In genomic region chr10:12772797-12773587, GRCh38 we compare ENCODE assay signal across 2 cellular contexts.
TF ChIP-seq lines count a peak whose summit lies in the region.

No MANE protein-coding gene starts in this region.

TF ChIP-seq in SK-N-SH, 30 proteins besides CTCF, POLR2A, EP300 and RAD21 (continued from another document):
- no peak for TF ChIP-seq REST (IDR thresholded peaks at IDR 0.05; ENCODE audit: low read depth, low read length)
- no peak for TF ChIP-seq GABPA (IDR thresholded peaks at IDR 0.05; ENCODE audit: low read depth)
- TF ChIP-seq POLR2AphosphoS5 (IDR thresholded peaks at IDR 0.05; ENCODE audit: low read depth, low read length): no peak
- no peak for TF ChIP-seq USF2 (IDR thresholded peaks at IDR 0.05; ENCODE audit: borderline replicate concordance, low read depth, low read length)
- no peak for TF ChIP-seq RFX5 (IDR thresholded peaks at IDR 0.05; ENCODE audit: low read length)
- TF ChIP-seq JUND (IDR thresholded peaks at IDR 0.05): no peak
- no peak for TF ChIP-seq FOXM1 (IDR thresholded peaks at IDR 0.05; ENCODE audit: low read depth)
- no peak for TF ChIP-seq YY1 (IDR thresholded peaks at IDR 0.05; ENCODE audit: low read depth)
- TF ChIP-seq RXRA (IDR thresholded peaks at IDR 0.05; ENCODE audit: borderline replicate concordance, low read depth): no peak
- no peak for TF ChIP-seq ELF1 (IDR thresholded peaks at IDR 0.05)

TF ChIP-seq in GM12878, 131 proteins besides CTCF, POLR2A, EP300 and RAD21 (continued from another document):
- TF ChIP-seq CUX1 (IDR thresholded peaks at IDR 0.05; ENCODE audit: insufficient replicate concordance, low read depth, low read length): no peak
- TF ChIP-seq SMC3 (IDR thresholded peaks at IDR 0.05; ENCODE audit: borderline replicate concordance, low read length): no peak
- TF ChIP-seq HSF1 (IDR thresholded peaks at IDR 0.05; ENCODE audit: low read depth, low read length): no peak
- no peak for TF ChIP-seq ZBTB33 (IDR thresholded peaks at IDR 0.05)
- TF ChIP-seq ASH2L (IDR thresholded peaks at IDR 0.05; ENCODE audit: borderline replicate concordance, low read depth): no peak
- TF ChIP-seq CHD4 (IDR thresholded peaks at IDR 0.05): no peak
TF ChIP-seq in GM12878: peak in this region for 0.
